Comparison of ENCODE assay signal across 8 cellular contexts in genomic region chr9:109013678-109014145, GRCh38. TPM values are rescaled to one million over a fixed set of nuclear protein-coding genes. Genes with fewer than 3 reads are reported as not detected.
DNase-seq lines count a peak whose midpoint lies in the region; ATAC-seq and FAIRE-seq lines count a peak whose summit lies in the region.

No MANE protein-coding gene starts in this region.

- no peak for ATAC-seq in activated T-cell treated with anti-CD3 and anti-CD28 coated beads, Interleukin-2, amount 50 U/mL, for 72 hours (replicated peaks in 1 of 2)
- ATAC-seq in activated CD8-positive, alpha-beta T cell treated with anti-CD3 and anti-CD28 coated beads, Interleukin-2, amount 10 ng/mL, durations not matched to agents 7 days and 5 days = no peak
- ATAC-seq in GM18498 (IDR thresholded peaks at IDR 0.05; ENCODE audit: unreplicated experiment) = no peak

- no peaks in the 10 kb centered on the region for H3K9me3 Mint-ChIP-seq in activated T-cell treated with anti-CD3 and anti-CD28 coated beads, Interleukin-2, amount 50 U/mL, for 72 hours
- no peaks in the 10 kb centered on the region for H3K9me3 Mint-ChIP-seq in activated CD8-positive, alpha-beta T cell treated with anti-CD3 and anti-CD28 coated beads, Interleukin-2, amount 10 ng/mL, durations not matched to agents 7 days and 5 days (ENCODE audit: insufficient read depth)

- H3K27me3 ChIP-seq in iPS DF 6.9 (ENCODE audit: control insufficient read depth, insufficient read depth, low read length) (peaks cover 2% of the 10 kb centered on the region; the same call in 1 of the 2 replicates), small intestine (ENCODE audit: control insufficient read depth in 2 of 2, insufficient read depth in 2 of 2, low read length in 2 of 2) (no peaks in the 10 kb centered on the region)

- H3K36me3 Mint-ChIP-seq in activated T-cell treated with anti-CD3 and anti-CD28 coated beads, Interleukin-2, amount 50 U/mL, for 72 hours (ENCODE audit: insufficient read depth in 2 of 2) = peaks cover 0 to 3% of the 10 kb centered on the region in 2 donors
- peaks cover 4% of the 10 kb centered on the region for H3K36me3 Mint-ChIP-seq in activated CD8-positive, alpha-beta T cell treated with anti-CD3 and anti-CD28 coated beads, Interleukin-2, amount 10 ng/mL, durations not matched to agents 7 days and 5 days (ENCODE audit: low read depth)

- WGBS in iPS DF 6.9 (ENCODE audit: insufficient coverage, insufficient read length) = no CpG with 5 or more reads among the region's 12 CpGs
- WGBS in small intestine, 3 donors = 4 to 6% (median 5%) methylated on average over 9 to 12 of the region's 12 CpGs

- H3K4me3 ChIP-seq in iPS DF 6.9 (ENCODE audit: low read length) = peak overlapping the region; percentile 7; the same call in 1 of the 2 replicates
- peak overlapping the region; percentile 64 to 87 for H3K4me3 ChIP-seq in small intestine (ENCODE audit: low read depth in 1 of 2, low read length in 2 of 2)

- peak overlapping the region; percentile 70 to 90 for H3K4me3 Mint-ChIP-seq in activated T-cell treated with anti-CD3 and anti-CD28 coated beads, Interleukin-2, amount 50 U/mL, for 72 hours
- H3K4me3 Mint-ChIP-seq in activated CD8-positive, alpha-beta T cell treated with anti-CD3 and anti-CD28 coated beads, Interleukin-2, amount 10 ng/mL, durations not matched to agents 7 days and 5 days = peak overlapping the region; percentile 80

- H3K27me3 Mint-ChIP-seq in activated T-cell treated with anti-CD3 and anti-CD28 coated beads, Interleukin-2, amount 50 U/mL, for 72 hours (ENCODE audit: low read depth) = peaks cover 8% of the 10 kb centered on the region
- peaks cover 4% of the 10 kb centered on the region for H3K27me3 Mint-ChIP-seq in activated CD8-positive, alpha-beta T cell treated with anti-CD3 and anti-CD28 coated beads, Interleukin-2, amount 10 ng/mL, durations not matched to agents 7 days and 5 days (ENCODE audit: low read depth)

- FAIRE-seq in small intestine (lab: Jason Lieb, UNC) = no peak

- DNase-seq in activated T-cell treated with anti-CD3 and anti-CD28 coated beads, Interleukin-2, amount 50 U/mL, for 72 hours = no peak
- DNase-seq in activated T-cell treated with anti-CD3 and anti-CD28 coated beads, Interleukin-2, amount 50 U/mL, for 1 hour = no peak
- no peak for DNase-seq in activated CD8-positive, alpha-beta T cell treated with anti-CD3 and anti-CD28 coated beads, Interleukin-2, amount 10 ng/mL, durations not matched to agents 7 days and 5 days
- DNase-seq in iPS DF 6.9 (ENCODE audit: low read depth, low spot score) = no peak
- no peak for DNase-seq in small intestine
- DNase-seq in SHP77 treated with DMSO at 0.1 percent for 48 hours (lab: John Stamatoyannopoulos, UW) = no peak
- no peak for DNase-seq in NCI-H1436 (lab: John Stamatoyannopoulos, UW)

- peaks cover 41% of the 10 kb centered on the region for H3K4me1 Mint-ChIP-seq in activated T-cell treated with anti-CD3 and anti-CD28 coated beads, Interleukin-2, amount 50 U/mL, for 72 hours (ENCODE audit: low read depth)
- H3K4me1 Mint-ChIP-seq in activated CD8-positive, alpha-beta T cell treated with anti-CD3 and anti-CD28 coated beads, Interleukin-2, amount 10 ng/mL, durations not matched to agents 7 days and 5 days (ENCODE audit: low read depth) = peaks cover 25% of the 10 kb centered on the region

- POLR2A ChIA-PET in activated CD8-positive, alpha-beta T cell treated with anti-CD3 and anti-CD28 coated beads, Interleukin-2, amount 10 ng/mL, durations not matched to agents 7 days and 5 days (lab: Charles Lee) = no interaction called here

- H3K9me3 ChIP-seq in iPS DF 6.9 (ENCODE audit: control insufficient read depth, insufficient read depth, low read length) (no peaks in the 10 kb centered on the region), small intestine (ENCODE audit: control insufficient read depth, low read depth) (no peaks in the 10 kb centered on the region)

- CTCF ChIA-PET in activated CD8-positive, alpha-beta T cell treated with anti-CD3 and anti-CD28 coated beads, Interleukin-2, amount 10 ng/mL, durations not matched to agents 7 days and 5 days (lab: Charles Lee) = no interaction called here

- H3K4me1 ChIP-seq in iPS DF 6.9 (ENCODE audit: control insufficient read depth, insufficient read depth, low read length) = no peaks in the 10 kb centered on the region
- peaks cover 0 to 3% of the 10 kb centered on the region in 2 donors for H3K4me1 ChIP-seq in small intestine (ENCODE audit: control insufficient read depth in 2 of 2, insufficient read depth in 1 of 2, low read depth in 1 of 2, low read length in 1 of 2)

- peak overlapping the region; percentile 70 for H3K27ac Mint-ChIP-seq in activated T-cell treated with anti-CD3 and anti-CD28 coated beads, Interleukin-2, amount 50 U/mL, for 72 hours
- peak overlapping the region; percentile 78 for H3K27ac Mint-ChIP-seq in activated CD8-positive, alpha-beta T cell treated with anti-CD3 and anti-CD28 coated beads, Interleukin-2, amount 10 ng/mL, durations not matched to agents 7 days and 5 days

- H3K27ac ChIP-seq in iPS DF 6.9 (ENCODE audit: low read length) = no peak overlapping the region
- H3K27ac ChIP-seq in small intestine (ENCODE audit: low read depth in 1 of 2, low read length in 1 of 2) = peak overlapping the region; percentile 44 to 89

- H3K36me3 ChIP-seq in iPS DF 6.9 (ENCODE audit: control insufficient read depth, insufficient read depth, low read length) (no peaks in the 10 kb centered on the region), small intestine (ENCODE audit: control insufficient read depth in 2 of 2, insufficient read depth in 2 of 2, low read length in 2 of 2) (no peaks in the 10 kb centered on the region)

RNA-seq across cellular contexts. Expression of gene CTNNAL1, which starts 0.4 kb away (rescaled TPM):
- 10 to 100 TPM; 17.9 to 22.1 TPM for total RNA-seq in activated T-cell treated with anti-CD3 and anti-CD28 coated beads, Interleukin-2, amount 50 U/mL, for 72 hours
- 10 to 100 TPM; 21.4 to 21.8 TPM for total RNA-seq in activated CD8-positive, alpha-beta T cell treated with anti-CD3 and anti-CD28 coated beads, Interleukin-2, amount 10 ng/mL, durations not matched to agents 7 days and 5 days
- 10 to 100 TPM in 2 of 3 donors, 1 to 10 TPM in 1; 7.8 to 26.6 (median 23.5) TPM for polyA plus RNA-seq in small intestine
